Comparison of ENCODE assay signal across 8 cellular contexts in genomic region chr11:73141031-73141308, GRCh38. TPM values are rescaled to one million over a fixed set of nuclear protein-coding genes. Genes with fewer than 3 reads are reported as not detected.
DNase-seq lines count a peak whose midpoint lies in the region; ATAC-seq, FAIRE-seq and TF ChIP-seq lines count a peak whose summit lies in the region.

No MANE protein-coding gene starts in this region.

- CTCF ChIA-PET in RWPE1 (lab: Yijun Ruan, JAX) = interaction anchor here (0.8 kb wide), 1 partner anchor 52 kb away, joined by 3 read pairs; no protein-coding TSS in a partner anchor

- no peak overlapping the region for H2BK5ac ChIP-seq in mesenchymal stem cell (ENCODE audit: low read depth, low read length, poor library complexity, severe bottlenecking)

- TF ChIP-seq CTCF in RWPE1 (conservative IDR thresholded peaks at IDR 0.05; ENCODE audit: low read depth) (no peak), tibial nerve (IDR thresholded peaks at IDR 0.05) (no peak)

- H3K4me3 ChIP-seq in mesenchymal stem cell (ENCODE audit: insufficient read depth in 1 of 2, low read depth in 1 of 2, low read length in 2 of 2) = peak overlapping the region; percentile 78 to 93
- peak overlapping the region; percentile 73 to 96 (median 87) for H3K4me3 ChIP-seq in tibial nerve

- peak overlapping the region in 1 of 2 experiments; percentile 98 for H3K14ac ChIP-seq in mesenchymal stem cell (ENCODE audit: low read length in 2 of 2)

- no peak overlapping the region for H2AFZ ChIP-seq in mesenchymal stem cell (ENCODE audit: low read depth, low read length)

- no peak for DNase-seq in GM12892 (ENCODE audit: insufficient read length)
- peak; percentile 42 for DNase-seq in RWPE1 (ENCODE audit: low spot score)
- peak; percentile 3 for DNase-seq in central memory CD4-positive, alpha-beta T cell
- DNase-seq in mesenchymal stem cell = peak; percentile 51
- DNase-seq in tibial nerve (ENCODE audit: low spot score in 2 of 2) = no peak
- DNase-seq in NCI-H1048 (lab: John Stamatoyannopoulos, UW) = no peak
- DNase-seq in NCI-H446 treated with DMSO at 0.1 percent for 48 hours (lab: John Stamatoyannopoulos, UW) = no peak

- peaks cover 6% of the 10 kb centered on the region for H3K79me1 ChIP-seq in mesenchymal stem cell (replicated peaks; ENCODE audit: low read length, poor library complexity, severe bottlenecking)

- peak overlapping the region in 1 of 2 experiments; percentile 91 for H3K18ac ChIP-seq in mesenchymal stem cell (ENCODE audit: low read depth in 1 of 2, low read length in 2 of 2)

- H3K9me3 ChIP-seq in mesenchymal stem cell (ENCODE audit: control insufficient read depth, low read length) (no peaks in the 10 kb centered on the region), tibial nerve (no peaks in the 10 kb centered on the region)

- H3K27me3 ChIP-seq in mesenchymal stem cell (ENCODE audit: control insufficient read depth in 1 of 2, insufficient read depth in 1 of 2, low read length in 2 of 2) (no peaks in the 10 kb centered on the region), tibial nerve (no peaks in the 10 kb centered on the region)

- H4K8ac ChIP-seq in mesenchymal stem cell (ENCODE audit: low read length) = no peak overlapping the region

- H3K9ac ChIP-seq in mesenchymal stem cell (ENCODE audit: low read length) = peak overlapping the region; percentile 92

- ATAC-seq in GM18868 (IDR thresholded peaks at IDR 0.05; ENCODE audit: unreplicated experiment) = no peak

- H3K23ac ChIP-seq in mesenchymal stem cell (ENCODE audit: low read length in 2 of 2) = peak overlapping the region in 1 of 2 experiments; percentile 98

- POLR2A ChIA-PET in RWPE1 (lab: Yijun Ruan, JAX; ENCODE audit: low non-redundant PET) = no interaction called here

- peak; percentile 70 for FAIRE-seq in GM12892 (lab: Jason Lieb, UNC)

- H3K36me3 ChIP-seq in mesenchymal stem cell (ENCODE audit: control insufficient read depth in 1 of 2, insufficient read depth in 2 of 2, low read depth in 1 of 2, low read length in 2 of 2) (peaks cover 0 to 11% of the 10 kb centered on the region in 2 experiments), tibial nerve (no peaks in the 10 kb centered on the region)

- peak overlapping the region; percentile 93 for H3K27ac ChIP-seq in RWPE1
- peak overlapping the region; percentile 78 for H3K27ac ChIP-seq in mesenchymal stem cell (ENCODE audit: low read length, poor library complexity, severe bottlenecking)
- H3K27ac ChIP-seq in tibial nerve = peak overlapping the region in 3 of 4 donors; percentile 90 to 96 (median 93)

- WGBS in mesenchymal stem cell = under 1% methylated on average over 15 of the region's 17 CpGs
- WGBS in tibial nerve, 2 donors = 0 to 1% methylated on average over 4 to 17 of the region's 17 CpGs

- H3K4me1 ChIP-seq in mesenchymal stem cell (ENCODE audit: control insufficient read depth, insufficient read depth, low read depth, low read length) (peaks cover 8% of the 10 kb centered on the region), tibial nerve (peaks cover 0 to 47% (median 11%) of the 10 kb centered on the region in 4 donors)

- H4K91ac ChIP-seq in mesenchymal stem cell (ENCODE audit: low read length) = peak overlapping the region; percentile 71

- peak overlapping the region in 1 of 2 experiments; percentile 66 for H2BK12ac ChIP-seq in mesenchymal stem cell (ENCODE audit: low read length in 2 of 2)

- no peak for TF ChIP-seq POLR2A in GM12892 (IDR thresholded peaks at IDR 0.05; ENCODE audit: low read depth, low read length)
- no peak for TF ChIP-seq POLR2A in tibial nerve (IDR thresholded peaks at IDR 0.05)

- H3K4me2 ChIP-seq in mesenchymal stem cell (ENCODE audit: low read length, poor library complexity, severe bottlenecking) = peak overlapping the region; percentile 94

- H3K4ac ChIP-seq in mesenchymal stem cell (ENCODE audit: low read depth in 1 of 2, low read length in 2 of 2) = peak overlapping the region in 1 of 2 experiments; percentile 86

- no peak overlapping the region for H2AK5ac ChIP-seq in mesenchymal stem cell (ENCODE audit: low read length, severe bottlenecking)

- peak overlapping the region; percentile 26 for H2BK15ac ChIP-seq in mesenchymal stem cell (ENCODE audit: low read depth, poor library complexity, severe bottlenecking)

- no peak overlapping the region for H2BK120ac ChIP-seq in mesenchymal stem cell (ENCODE audit: low read depth, low read length)

- no peak for TF ChIP-seq EP300 in tibial nerve (IDR thresholded peaks at IDR 0.05)

RNA-seq across cellular contexts. Expression of gene FCHSD2, which starts 1.1 kb away (rescaled TPM):
- polyA plus RNA-seq in GM12892 (2012; ENCODE audit: missing spikeins) = 70.2 TPM
- 12.8 TPM for polyA plus RNA-seq in mesenchymal stem cell (2013, experiment 1 of 2)
- polyA plus RNA-seq in mesenchymal stem cell (2013, experiment 2 of 2) = 11.6 TPM
- total RNA-seq in tibial nerve = 10 to 100 TPM; 19.5 to 29.1 (median 22.8) TPM

Comparison
In these comparisons a context has a peak if more than half of its experiments do, and no peak if none do; other contexts are left out.
1. DNase-seq: peak in RWPE1 (single experiment), central memory CD4-positive, alpha-beta T cell (single experiment) and mesenchymal stem cell (single experiment); none in GM12892 (single experiment), tibial nerve (0 of 2), NCI-H1048 (single experiment) and NCI-H446 treated with DMSO at 0.1 percent for 48 hours (single experiment).
2. Peak in every context shown above with its lines, with median percentiles within 50 percentile points of each other: H3K27ac ChIP-seq.